ENCODE assay signal across 7 cellular contexts in the genomic region with DNA sequence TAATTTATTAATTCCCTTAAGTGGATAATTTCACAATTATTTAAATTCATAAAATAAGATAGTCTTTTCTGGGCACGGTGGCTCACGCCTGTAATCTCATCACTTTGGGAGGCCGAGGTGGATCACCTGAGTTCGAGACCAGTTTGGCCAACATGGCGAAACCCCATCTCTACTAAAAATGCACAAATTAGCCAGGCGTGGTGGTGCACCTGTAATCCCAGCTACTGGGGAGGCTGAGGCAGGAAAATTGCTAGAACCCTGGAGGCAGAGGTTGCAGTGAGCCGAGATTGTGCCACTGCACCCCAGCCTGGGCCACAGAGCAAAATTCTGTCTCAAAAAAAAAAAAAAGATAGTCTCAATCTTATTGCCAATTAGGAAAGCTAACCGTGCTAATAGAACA. TPM values are rescaled to one million over a fixed set of nuclear protein-coding genes. Genes with fewer than 3 reads are reported as not detected.
DNase-seq lines count a peak whose midpoint lies in the region; ATAC-seq and TF ChIP-seq lines count a peak whose summit lies in the region.
"Not testable (repeated sequence)": the region's sequence is repeated elsewhere in the genome, so short reads cannot be mapped to it uniquely, and the experiment has no call there.

No MANE protein-coding gene starts in this region.

- not testable (repeated sequence) for H4K20me1 ChIP-seq in GM23338 (replicated peaks; ENCODE audit: insufficient read depth); OCI-LY1 (ENCODE audit: insufficient read depth, low read length)

- not testable (repeated sequence) for H3K4me3 Mint-ChIP-seq in GM23338; activated CD4-positive, alpha-beta T cell treated with anti-CD3 and anti-CD28 coated beads for 36 hours

- not testable (repeated sequence) for H3K36me3 ChIP-seq in GM23338 (ENCODE audit: insufficient read depth); OCI-LY1 (ENCODE audit: insufficient read depth, low read length); liver (ENCODE audit: control insufficient read depth in 4 of 4, insufficient read depth in 3 of 4, low read depth in 1 of 4, low read length in 3 of 4); stomach

- peaks cover 26% of the 10 kb centered on the region for H3K27me3 Mint-ChIP-seq in GM23338 (ENCODE audit: insufficient read depth, low read depth, poor library complexity)
- H3K27me3 Mint-ChIP-seq in activated CD4-positive, alpha-beta T cell treated with anti-CD3 and anti-CD28 coated beads for 36 hours = not testable (repeated sequence)

- intact Hi-C loops in activated CD4-positive, alpha-beta T cell treated with anti-CD3 and anti-CD28 coated beads for 36 hours (cut with DNase I, micrococcal nuclease) = loop anchor here (5.0 kb wide), 4 partner anchors 152 to 1702 kb away; a partner anchor contains a TSS
- intact Hi-C loops in dorsolateral prefrontal cortex (cut with DNase I); stomach (cut with DNase I; ENCODE audit: low total_unique reads): not testable (repeated sequence)

- not testable (repeated sequence) for H3K9me3 ChIP-seq in OCI-LY1 (ENCODE audit: low read length); liver (ENCODE audit: control insufficient read depth in 4 of 4, low read length in 3 of 4); stomach

- peaks cover 16% of the 10 kb centered on the region for H3K36me3 Mint-ChIP-seq in GM23338 (ENCODE audit: low read depth)
- H3K36me3 Mint-ChIP-seq in activated CD4-positive, alpha-beta T cell treated with anti-CD3 and anti-CD28 coated beads for 36 hours (ENCODE audit: low read depth) = peaks cover 17% of the 10 kb centered on the region

- not testable (repeated sequence) for H3K4me2 ChIP-seq in GM23338; OCI-LY1 (ENCODE audit: low read length)

- not testable (repeated sequence) for H3K4me1 ChIP-seq in GM23338 (ENCODE audit: insufficient read depth)
- H3K4me1 ChIP-seq in OCI-LY1 (ENCODE audit: insufficient read depth, low read length, severe bottlenecking) (peaks cover 19% of the 10 kb centered on the region), liver (ENCODE audit: control insufficient read depth in 4 of 4, insufficient read depth in 4 of 4, low read length in 3 of 4) (peaks cover 0 to 26% (median 8%) of the 10 kb centered on the region in 4 donors), stomach (peaks cover 0 to 26% (median 4%) of the 10 kb centered on the region in 4 donors)

- not testable (repeated sequence) for H2AFZ ChIP-seq in GM23338; OCI-LY1 (ENCODE audit: low read length)

- not testable (repeated sequence) for TF ChIP-seq RAD21 in liver (IDR thresholded peaks at IDR 0.05)

- not testable (repeated sequence) for H3K4me3 ChIP-seq in GM23338; OCI-LY1 (ENCODE audit: low read depth, low read length, poor library complexity, severe bottlenecking); dorsolateral prefrontal cortex; liver (ENCODE audit: low read depth in 1 of 3, low read length in 3 of 3); stomach

- DNase-seq in GM23338 (ENCODE audit: low spot score); activated CD4-positive, alpha-beta T cell treated with anti-CD3 and anti-CD28 coated beads for 36 hours; dorsolateral prefrontal cortex; stomach: not testable (repeated sequence)

- H3K4me1 Mint-ChIP-seq in GM23338 = peaks cover 15% of the 10 kb centered on the region
- H3K4me1 Mint-ChIP-seq in activated CD4-positive, alpha-beta T cell treated with anti-CD3 and anti-CD28 coated beads for 36 hours = peaks cover 22% of the 10 kb centered on the region

- not testable (repeated sequence) for H3K9ac ChIP-seq in OCI-LY1 (ENCODE audit: low read length)
- peak overlapping the region in 1 of 2 donors; percentile 93 for H3K9ac ChIP-seq in liver (ENCODE audit: low read depth in 1 of 2, low read length in 2 of 2)

- peaks cover 13% of the 10 kb centered on the region for H3K9me3 Mint-ChIP-seq in GM23338
- H3K9me3 Mint-ChIP-seq in activated CD4-positive, alpha-beta T cell treated with anti-CD3 and anti-CD28 coated beads for 36 hours (ENCODE audit: low read depth) = not testable (repeated sequence)

- 95% methylated on average over 8 of the region's 8 CpGs for WGBS in liver
- WGBS in stomach, 5 donors = 88 to 94% (median 90%) methylated on average over 8 of the region's 8 CpGs

- peaks cover 10% of the 10 kb centered on the region for H3K79me2 ChIP-seq in GM23338 (replicated peaks; ENCODE audit: insufficient read depth)
- not testable (repeated sequence) for H3K79me2 ChIP-seq in OCI-LY1 (ENCODE audit: insufficient read depth, low read length)

- not testable (repeated sequence) for H3K9me2 ChIP-seq in GM23338 (ENCODE audit: insufficient read depth); OCI-LY1 (ENCODE audit: low read depth, low read length)

- peak overlapping the region; percentile 89; the same call in 1 of the 2 replicates for H3K27ac Mint-ChIP-seq in GM23338
- H3K27ac Mint-ChIP-seq in activated CD4-positive, alpha-beta T cell treated with anti-CD3 and anti-CD28 coated beads for 36 hours = peak overlapping the region; percentile 55

- not testable (repeated sequence) for H3K27me3 ChIP-seq in GM23338 (ENCODE audit: insufficient read depth); OCI-LY1 (ENCODE audit: insufficient read depth, low read length); dorsolateral prefrontal cortex; liver (ENCODE audit: control insufficient read depth in 4 of 4, insufficient read depth in 4 of 4, low read length in 3 of 4); stomach

- CTCF ChIA-PET in activated CD4-positive, alpha-beta T cell treated with anti-CD3 and anti-CD28 coated beads for 36 hours (lab: Charles Lee) = interaction anchor here (0.7 to 2.9 kb wide), 5 partner anchors 16 to 55 kb away, joined by 3 to 10 read pairs (median 5); a partner anchor contains a TSS

- not testable (repeated sequence) for TF ChIP-seq POLR2A in stomach (IDR thresholded peaks at IDR 0.05)

- not testable (repeated sequence) for H3F3A ChIP-seq in GM23338 (replicated peaks; ENCODE audit: low read depth); OCI-LY1 (ENCODE audit: insufficient read depth, low read length)

- not testable (repeated sequence) for ATAC-seq in GM23338; activated CD4-positive, alpha-beta T cell treated with anti-CD3 and anti-CD28 coated beads for 36 hours

- peak overlapping the region; percentile 27 for H3K27ac ChIP-seq in C4-2B
- H3K27ac ChIP-seq in GM23338 (ENCODE audit: low read depth) = not testable (repeated sequence)
- H3K27ac ChIP-seq in OCI-LY1 (ENCODE audit: low read depth, low read length, poor library complexity, severe bottlenecking) = peak overlapping the region; percentile 99
- H3K27ac ChIP-seq in dorsolateral prefrontal cortex = peak overlapping the region in 37 of 59 donors; percentile 0 to 99 (median 72)
- H3K27ac ChIP-seq in liver (ENCODE audit: low read depth in 1 of 2, low read length in 2 of 2) = peak overlapping the region; percentile 97 to 99
- H3K27ac ChIP-seq in stomach = peak overlapping the region in 3 of 5 donors; percentile 98 to 100 (median 99)

- not testable (repeated sequence) for TF ChIP-seq CTCF in C4-2B (conservative IDR thresholded peaks at IDR 0.05); GM23338 (conservative IDR thresholded peaks at IDR 0.05; ENCODE audit: low read depth in 2 of 2); OCI-LY1 (IDR thresholded peaks at IDR 0.05; ENCODE audit: low read length); dorsolateral prefrontal cortex (IDR thresholded peaks at IDR 0.05 in 54 of 56, conservative IDR thresholded peaks at IDR 0.05 in 2 of 56; ENCODE audit: low read depth in 1 of 56, partially characterized antibody in 56 of 56); liver (IDR thresholded peaks at IDR 0.05; ENCODE audit: low read depth, low read length, missing input control); stomach (IDR thresholded peaks at IDR 0.05)

- not testable (repeated sequence) for TF ChIP-seq EP300 in stomach (IDR thresholded peaks at IDR 0.05)

- POLR2A ChIA-PET in activated CD4-positive, alpha-beta T cell treated with anti-CD3 and anti-CD28 coated beads for 36 hours (lab: Charles Lee) = interaction anchor here (0.6 kb wide), 1 partner anchor 1025 kb away, joined by 3 read pairs; no protein-coding TSS in a partner anchor

RNA-seq across cellular contexts. Expression of a gene that starts 32.9 kb away (rescaled TPM):
- total RNA-seq in GM23338 (2014; rRNA removed; shearing (Covaris generic)) = 0.63 and 0.78 TPM in 2 replicates
- polyA plus RNA-seq in GM23338 (2016; fragmentation: Nextera tagmentation; extraction: Ambion mirVana) = 0.38 and 0.53 TPM in 2 replicates
- total RNA-seq in activated CD4-positive, alpha-beta T cell treated with anti-CD3 and anti-CD28 coated beads for 36 hours = 1 to 10 TPM; 1.1 to 1.4 TPM
- total RNA-seq in dorsolateral prefrontal cortex = 1 to 10 TPM in 117 of 120 experiments, under 1 TPM in 3; 0.71 to 8.5 (median 2.6) TPM
- total RNA-seq in liver = 10 to 100 TPM in 1 of 2 donors, 1 to 10 TPM in 1; 6.7 to 12.7 TPM
- polyA plus RNA-seq in liver = 1 to 10 TPM; 6.3 to 9.6 TPM
- 1 to 10 TPM; 3.5 to 8.2 (median 4.5) TPM for total RNA-seq in stomach
- 1 to 10 TPM; 1.5 to 3.7 (median 3.5) TPM for polyA plus RNA-seq in stomach
